ENCODE assay signal across 9 cellular contexts in genomic region chr21:44609193-44609592, GRCh38. TPM values are rescaled to one million over a fixed set of nuclear protein-coding genes. Genes with fewer than 3 reads are reported as not detected.
"Had no signal": no experiment of that assay in that cellular context is flagged by ENCODE, and none has a peak within 500 bp of the region (broad histone marks: within the 10 kb centered on the region; RNA-seq: fewer than 3 reads in every experiment).

No MANE protein-coding gene starts in this region.

- DNase-seq: IMR-90, KBM-7, KG1 had no signal

- H3K36me3 Mint-ChIP-seq: IgD-negative memory B cell had no signal

- H3K4me3 ChIP-seq: K562 had no signal

- H3K4me1 Mint-ChIP-seq: IgD-negative memory B cell had no signal

- H3K27ac ChIP-seq: HL-60 had no signal

RNA-seq across cellular contexts. Expression of gene KRTAP10-8, which starts 2.7 kb away (rescaled TPM):
- total RNA-seq: HepG2, HT-29, HT1080, IMR-90, K562 had no signal

RNA-seq across cellular contexts. Expression of gene KRTAP10-7, which starts 8.8 kb away (rescaled TPM):
- total RNA-seq: HepG2, HT-29, HT1080, IMR-90, K562 had no signal

RNA-seq across cellular contexts. Expression of gene KRTAP10-6, which starts 16.9 kb away (rescaled TPM):
- total RNA-seq: HepG2, HT-29, HT1080, IMR-90, K562 had no signal

RNA-seq across cellular contexts. Expression of gene KRTAP10-9, which starts 17.7 kb away (rescaled TPM):
- total RNA-seq: HepG2, HT-29, HT1080, IMR-90, K562 had no signal

RNA-seq across cellular contexts. Expression of gene KRTAP10-10, which starts 28.0 kb away (rescaled TPM):
- total RNA-seq: HepG2, HT-29, HT1080, IMR-90, K562 had no signal
